In genomic region chr11:107182983-107183382, GRCh38 we compare ENCODE assay signal across 18 cellular contexts.
"Had no signal": no experiment of that assay in that cellular context is flagged by ENCODE, and none has a peak within 500 bp of the region (broad histone marks: within the 10 kb centered on the region; RNA-seq: fewer than 3 reads in every experiment).

No MANE protein-coding gene starts in this region.

- DNase-seq: activated CD4-positive, alpha-beta T cell treated with anti-CD3 and anti-CD28 coated beads, Interleukin-2, amount 50 U/mL, for 4 hours; activated CD8-positive, alpha-beta memory T cell treated with anti-CD3 and anti-CD28 coated beads, Interleukin-2, amount 10 ng/mL, durations not matched to agents 7 days and 5 days; activated effector memory CD4-positive, alpha-beta T cell treated with Interleukin-2 at 50 U/mL for 16 hours; activated T-cell treated with anti-CD3 and anti-CD28 coated beads, Interleukin-2, amount 50 U/mL, for 24 hours; amniotic stem cell; esophagus squamous epithelium; foreskin fibroblast; heart left ventricle; left ventricle myocardium inferior; mesendoderm; retina; stomach had no signal

- ATAC-seq: activated CD8-positive, alpha-beta memory T cell treated with anti-CD3 and anti-CD28 coated beads, Interleukin-2, amount 10 ng/mL, durations not matched to agents 7 days and 5 days; activated naive CD4-positive, alpha-beta T cell treated with anti-CD3 and anti-CD28 coated beads, Interleukin-2, amount 50 U/mL, for 72 hours; heart left ventricle had no signal

- H2AFZ ChIP-seq: neural progenitor cell, parathyroid adenoma had no signal

- H3K27me3 Mint-ChIP-seq: activated CD8-positive, alpha-beta memory T cell treated with anti-CD3 and anti-CD28 coated beads, Interleukin-2, amount 10 ng/mL, durations not matched to agents 7 days and 5 days; activated T-cell treated with anti-CD3 and anti-CD28 coated beads, Interleukin-2, amount 50 U/mL, for 24 hours had no signal

- H3K4me1 Mint-ChIP-seq: activated CD8-positive, alpha-beta memory T cell treated with anti-CD3 and anti-CD28 coated beads, Interleukin-2, amount 10 ng/mL, durations not matched to agents 7 days and 5 days; neural progenitor cell had no signal

- H3K4me1 ChIP-seq: esophagus squamous epithelium, heart left ventricle, left ventricle myocardium inferior, neural progenitor cell, parathyroid adenoma, stomach had no signal

- H3K36me3 ChIP-seq: esophagus squamous epithelium, heart left ventricle, left ventricle myocardium inferior, neural progenitor cell, stomach, thoracic aorta had no signal

- H3K27ac Mint-ChIP-seq: activated CD8-positive, alpha-beta memory T cell treated with anti-CD3 and anti-CD28 coated beads, Interleukin-2, amount 10 ng/mL, durations not matched to agents 7 days and 5 days; activated naive CD4-positive, alpha-beta T cell treated with anti-CD3 and anti-CD28 coated beads, Interleukin-2, amount 50 U/mL, for 72 hours; activated T-cell treated with anti-CD3 and anti-CD28 coated beads, Interleukin-2, amount 50 U/mL, for 24 hours; neural progenitor cell; T-helper 2 cell treated with Interferon-gamma antibody and Interleukin-4, amounts not matched to agents 5 μg/mL and 100 μg/mL, for 36 hours had no signal

- H3K79me2 ChIP-seq: parathyroid adenoma had no signal

- H3K27me3 ChIP-seq: esophagus squamous epithelium, heart left ventricle, neural progenitor cell, stomach had no signal

- H3K4me2 ChIP-seq: neural progenitor cell had no signal

- H3K9me3 Mint-ChIP-seq: neural progenitor cell had no signal

- H3K36me3 Mint-ChIP-seq: activated CD8-positive, alpha-beta memory T cell treated with anti-CD3 and anti-CD28 coated beads, Interleukin-2, amount 10 ng/mL, durations not matched to agents 7 days and 5 days; neural progenitor cell had no signal

- H3K4me3 ChIP-seq: esophagus squamous epithelium, heart left ventricle, left ventricle myocardium inferior, neural progenitor cell, skin epidermis, stomach, thoracic aorta had no signal

- H3K27ac ChIP-seq: esophagus squamous epithelium, heart left ventricle, left ventricle myocardium inferior, neural progenitor cell, parathyroid adenoma, skin epidermis, stomach, thoracic aorta had no signal

- H3K4me3 Mint-ChIP-seq: activated CD8-positive, alpha-beta memory T cell treated with anti-CD3 and anti-CD28 coated beads, Interleukin-2, amount 10 ng/mL, durations not matched to agents 7 days and 5 days; activated T-cell treated with anti-CD3 and anti-CD28 coated beads, Interleukin-2, amount 50 U/mL, for 24 hours; neural progenitor cell; T-helper 2 cell treated with Interferon-gamma antibody and Interleukin-4, amounts not matched to agents 5 μg/mL and 100 μg/mL, for 36 hours had no signal
